25 cellular contexts compared by ENCODE assay signal in the genomic region with DNA sequence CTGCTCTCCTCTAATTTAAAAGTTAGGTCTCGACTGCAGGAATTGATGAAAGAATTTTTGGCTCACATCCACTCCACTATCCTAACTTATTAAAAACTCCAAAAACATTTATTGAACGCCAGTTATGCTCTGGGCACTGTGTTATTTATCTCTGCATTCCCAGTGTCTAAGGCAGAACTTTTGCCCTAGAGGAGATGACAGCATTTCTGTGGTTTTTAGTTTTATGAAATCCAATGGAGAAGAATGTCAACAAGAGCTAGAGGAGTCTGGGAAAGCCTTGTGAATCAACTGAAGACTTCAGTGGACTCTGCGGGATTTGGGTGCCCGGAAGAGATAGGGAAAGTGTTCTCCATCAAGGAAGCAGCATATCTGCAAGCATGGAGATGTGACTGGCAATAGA.
DNase-seq lines count a peak whose midpoint lies in the region; ATAC-seq, FAIRE-seq and TF ChIP-seq lines count a peak whose summit lies in the region.
"Had no signal": no experiment of that assay in that cellular context is flagged by ENCODE, and none has a peak within 500 bp of the region (broad histone marks: within the 10 kb centered on the region; RNA-seq: fewer than 3 reads in every experiment).

No MANE protein-coding gene starts in this region.

- no peak overlapping the region for H4K8ac ChIP-seq in IMR-90 (ENCODE audit: low read depth in 2 of 2, low read length in 2 of 2)
- no peak overlapping the region for H4K8ac ChIP-seq in trophoblast cell (ENCODE audit: low read depth, low read length)

- H3K4me2 ChIP-seq in IMR-90 (ENCODE audit: low read depth, low read length) (peak overlapping the region; percentile 5; the same call in 1 of the 2 replicates), trophoblast cell (ENCODE audit: low read length) (no peak overlapping the region)
- H3K4me2 ChIP-seq: SK-N-SH had no signal

- BruUV-seq in IMR-90 (replicated peaks; lab: Mats Ljungman, UMichigan) = no TSS peak

- no peaks in the 10 kb centered on the region for H3K79me2 ChIP-seq in trophoblast cell (ENCODE audit: control insufficient read depth, insufficient read depth, low read length, poor library complexity)
- H3K79me2 ChIP-seq: parathyroid adenoma had no signal

- H4K91ac ChIP-seq in IMR-90 (ENCODE audit: insufficient read depth, low read depth, low read length) (no peak overlapping the region), trophoblast cell (ENCODE audit: low read depth, low read length) (no peak overlapping the region)

- no peak overlapping the region for H2AK5ac ChIP-seq in IMR-90 (ENCODE audit: low read depth, low read length)
- H2AK5ac ChIP-seq in trophoblast cell (ENCODE audit: low read length) = no peak overlapping the region

- H3K27ac ChIP-seq in IMR-90 (ENCODE audit: insufficient read depth, low read length) = no peak overlapping the region
- H3K27ac ChIP-seq in trophoblast cell (ENCODE audit: low read depth, low read length) = no peak overlapping the region
- H3K27ac ChIP-seq: gastroesophageal sphincter, parathyroid adenoma, Peyer's patch had no signal

- H3K14ac ChIP-seq in IMR-90 (replicated peaks; ENCODE audit: low read depth, low read length) (no peak overlapping the region), trophoblast cell (ENCODE audit: low read length) (no peak overlapping the region)

- peak; percentile 80 for DNase-seq in AG10803 (ENCODE audit: low read depth)
- peak; percentile 20 for DNase-seq in IMR-90
- peak; percentile 65 to 91 for DNase-seq in trophoblast cell
- DNase-seq in NCI-H345 treated with DMSO at 0.1 percent for 48 hours (lab: John Stamatoyannopoulos, UW; ENCODE audit: unreplicated experiment) = no peak
- DNase-seq in HAP-1 (ENCODE audit: low spot score in 2 of 2) = no peak
- DNase-seq: ACHN; activated CD4-positive, alpha-beta memory T cell treated with anti-CD3 and anti-CD28 coated beads, Interleukin-2, amount 10 ng/mL, durations not matched to agents 7 days and 5 days; activated naive CD4-positive, alpha-beta T cell treated with Interleukin-2 at 50 U/mL for 16 hours; anterior cingulate cortex; CD8-positive, alpha-beta T cell; DMS79 treated with DMSO at 0.1 percent for 48 hours; kidney glomerular epithelial cell; MM.1S; naive thymus-derived CD8-positive, alpha-beta T cell; NCI-H1436 treated with DMSO at 0.1 percent for 48 hours; Peyer's patch; SK-N-SH; stimulated activated CD4-positive, alpha-beta T cell treated with anti-CD3 and anti-CD28 coated beads, Interleukin-2, amount 100 ng/mL, for 48 hours had no signal

- FAIRE-seq in endometrium (lab: Jason Lieb, UNC) = peak; percentile 94
- FAIRE-seq: H1 had no signal

- H3K79me1 ChIP-seq in IMR-90 (ENCODE audit: low read depth in 1 of 2, low read length in 2 of 2) = no peaks in the 10 kb centered on the region
- no peaks in the 10 kb centered on the region for H3K79me1 ChIP-seq in trophoblast cell (ENCODE audit: low read length)

- H4K20me1 ChIP-seq in IMR-90 (ENCODE audit: insufficient read depth, low read length) = no peaks in the 10 kb centered on the region

- H3K27me3 ChIP-seq in IMR-90 (ENCODE audit: control insufficient read depth, insufficient read depth, low read length) = no peaks in the 10 kb centered on the region
- H3K27me3 ChIP-seq in trophoblast cell (ENCODE audit: insufficient read depth, low read length) = no peaks in the 10 kb centered on the region
- no peaks in the 10 kb centered on the region; the same call in 1 of the 2 replicates for H3K27me3 ChIP-seq in HAP-1 (ENCODE audit: low read depth)
- H3K27me3 ChIP-seq: gastroesophageal sphincter, Peyer's patch had no signal

- no peak overlapping the region for H4K12ac ChIP-seq in trophoblast cell (ENCODE audit: low read depth, low read length)

- dilution Hi-C loops in IMR-90 (cut with HindIII; ENCODE audit: low sequenced_read_pairs, unreplicated experiment) = no loop called here

- H3K9me3 ChIP-seq in IMR-90 (ENCODE audit: control insufficient read depth, insufficient read depth, low read length) (no peaks in the 10 kb centered on the region), trophoblast cell (ENCODE audit: insufficient read depth, low read depth, low read length) (no peaks in the 10 kb centered on the region), HAP-1 (no peaks in the 10 kb centered on the region)
- H3K9me3 ChIP-seq: gastroesophageal sphincter, Peyer's patch, SK-N-SH had no signal

- TF ChIP-seq CTCF in AG10803 (conservative IDR thresholded peaks at IDR 0.05; ENCODE audit: low read length) (no peak), IMR-90 (conservative IDR thresholded peaks at IDR 0.05; ENCODE audit: low read depth, low read length) (no peak)

- H4K5ac ChIP-seq in IMR-90 (ENCODE audit: low read depth, low read length) = no peak overlapping the region

- in situ Hi-C loops in IMR-90 (cut with MboI; ENCODE audit: low sequenced_read_pairs) (no loop called here), HAP-1 (cut with MboI; ENCODE audit: low sequenced_read_pairs) (no loop called here)

- H3K18ac ChIP-seq in IMR-90 (ENCODE audit: low read depth, low read length) (no peak overlapping the region), trophoblast cell (ENCODE audit: low read length) (no peak overlapping the region)

- H3K4me3 ChIP-seq in AG10803 (ENCODE audit: low read length) (no peak overlapping the region), IMR-90 (ENCODE audit: insufficient read depth, low read depth, low read length) (no peak overlapping the region), trophoblast cell (ENCODE audit: low read depth, low read length) (no peak overlapping the region), HAP-1 (no peak overlapping the region)
- H3K4me3 ChIP-seq: gastroesophageal sphincter, Peyer's patch had no signal

- intact Hi-C loops in IMR-90 (cut with micrococcal nuclease) = no loop called here

- WGBS in IMR-90 (ENCODE audit: extremely low coverage in 2 of 2, insufficient read length in 1 of 2), 2 experiments = no CpG with 5 or more reads among the region's 4 CpGs
- WGBS in trophoblast cell (ENCODE audit: extremely low coverage, insufficient coverage, insufficient read length) = no CpG with 5 or more reads among the region's 4 CpGs

- TF ChIP-seq POLR2A in IMR-90 (IDR thresholded peaks at IDR 0.05; ENCODE audit: low read depth, low read length) = no peak

- no peak overlapping the region for H2BK20ac ChIP-seq in IMR-90 (ENCODE audit: low read depth, low read length)

- H3K56ac ChIP-seq in IMR-90 (ENCODE audit: extremely low read depth, insufficient read depth, low read length) = no peak overlapping the region

- POLR2A ChIA-PET in IMR-90 (lab: Charles Lee; ENCODE audit: unreplicated experiment) = no interaction called here

- ATAC-seq in IMR-90 (ENCODE audit: low read depth) (peak; percentile 94), GM18907 (IDR thresholded peaks at IDR 0.05; ENCODE audit: unreplicated experiment) (no peak), GM21825 (IDR thresholded peaks at IDR 0.05; ENCODE audit: unreplicated experiment) (no peak)
- ATAC-seq: CD8-positive, alpha-beta T cell; gastroesophageal sphincter; naive thymus-derived CD8-positive, alpha-beta T cell; WTC11 had no signal

- no peak overlapping the region for H2BK5ac ChIP-seq in IMR-90 (ENCODE audit: low read depth, low read length, poor library complexity, severe bottlenecking)
- H2BK5ac ChIP-seq in trophoblast cell (ENCODE audit: low read depth, low read length, poor library complexity) = no peak overlapping the region

- H3K36me3 ChIP-seq in IMR-90 (ENCODE audit: control insufficient read depth, insufficient read depth, low read length) = no peaks in the 10 kb centered on the region
- H3K36me3 ChIP-seq in trophoblast cell (ENCODE audit: control insufficient read depth in 1 of 2, insufficient read depth in 2 of 2, low read length in 2 of 2) = no peaks in the 10 kb centered on the region
- no peaks in the 10 kb centered on the region for H3K36me3 ChIP-seq in HAP-1 (replicated peaks)
- H3K36me3 ChIP-seq: gastroesophageal sphincter, Peyer's patch had no signal

- H2BK12ac ChIP-seq in trophoblast cell (ENCODE audit: low read length) = no peak overlapping the region

- H3K4ac ChIP-seq in IMR-90 (ENCODE audit: low read depth, low read length) = no peak overlapping the region
- H3K4ac ChIP-seq in trophoblast cell (ENCODE audit: low read depth, low read length) = no peak overlapping the region

- no peak overlapping the region for H2AK9ac ChIP-seq in IMR-90 (replicated peaks; ENCODE audit: low read depth, low read length, poor library complexity)

- H2AFZ ChIP-seq in IMR-90 (replicated peaks; ENCODE audit: low read length, poor library complexity) (no peak overlapping the region), trophoblast cell (ENCODE audit: insufficient read depth, low read length, poor library complexity) (no peak overlapping the region)
- H2AFZ ChIP-seq: parathyroid adenoma had no signal

- H3K4me1 ChIP-seq in IMR-90 (ENCODE audit: control insufficient read depth, insufficient read depth, low read length) (no peaks in the 10 kb centered on the region), trophoblast cell (ENCODE audit: control insufficient read depth in 1 of 2, insufficient read depth in 2 of 2, low read length in 2 of 2) (no peaks in the 10 kb centered on the region), HAP-1 (no peaks in the 10 kb centered on the region)
- H3K4me1 ChIP-seq: gastroesophageal sphincter, parathyroid adenoma, Peyer's patch had no signal

- H2BK120ac ChIP-seq in IMR-90 (ENCODE audit: low read depth, low read length) = no peak overlapping the region
- no peak overlapping the region for H2BK120ac ChIP-seq in trophoblast cell (ENCODE audit: insufficient read depth, low read length, poor library complexity)

- CTCF ChIA-PET in IMR-90 (lab: Yijun Ruan, JAX) = no interaction called here

- H3K9ac ChIP-seq in IMR-90 (ENCODE audit: low read depth, low read length) = no peak overlapping the region
- no peak overlapping the region for H3K9ac ChIP-seq in trophoblast cell (ENCODE audit: low read length)
- H3K9ac ChIP-seq: parathyroid adenoma, SK-N-SH had no signal

- H2BK15ac ChIP-seq in IMR-90 (ENCODE audit: low read depth, low read length) = no peak overlapping the region

- no peaks in the 10 kb centered on the region for H3K9me1 ChIP-seq in IMR-90 (ENCODE audit: insufficient read depth, low read length)

- TF ChIP-seq RAD21 in IMR-90 (IDR thresholded peaks at IDR 0.05; ENCODE audit: low read length) = no peak

- no peak overlapping the region for H3K23ac ChIP-seq in IMR-90 (ENCODE audit: low read depth, low read length)
- no peak overlapping the region for H3K23ac ChIP-seq in trophoblast cell (ENCODE audit: low read length)

TF ChIP-seq in IMR-90, 13 proteins besides CTCF, POLR2A, EP300 and RAD21 (continues in another document):
- TF ChIP-seq MAFK (IDR thresholded peaks at IDR 0.05; ENCODE audit: low read depth, low read length) (no peak), MAZ (IDR thresholded peaks at IDR 0.05; ENCODE audit: borderline replicate concordance, low read depth, low read length) (no peak), MXI1 (IDR thresholded peaks at IDR 0.05; ENCODE audit: borderline replicate concordance, low read depth, low read length) (no peak), SMC3 (IDR thresholded peaks at IDR 0.05; ENCODE audit: low read depth, low read length) (no peak)

Comparison
In these comparisons a context has a peak if more than half of its experiments do, and no peak if none do; other contexts are left out.
1. DNase-seq: peak in AG10803 (single experiment), IMR-90 (single experiment) and trophoblast cell (2 of 2); none in NCI-H345 treated with DMSO at 0.1 percent for 48 hours (single experiment) and HAP-1 (0 of 2).